ENCODE assay signal across 1 cellular context in genomic region chr2:85743304-85743978, GRCh38.
TF ChIP-seq lines count a peak whose summit lies in the region.

No MANE protein-coding gene starts in this region.

TF ChIP-seq in GM23338, 12 proteins besides CTCF, POLR2A, EP300 and RAD21 (continued from another document):
- TF ChIP-seq ZNF462 (CRISPR knock-in tag; IDR thresholded peaks at IDR 0.05) (no peak), CREB1 (CRISPR knock-in tag; IDR thresholded peaks at IDR 0.05; ENCODE audit: low read depth) (no peak), POLR2AphosphoS5 (IDR thresholded peaks at IDR 0.05; ENCODE audit: low read depth) (no peak), EZH2phosphoT487 (IDR thresholded peaks at IDR 0.05; ENCODE audit: unreplicated experiment) (no peak), REST (IDR thresholded peaks at IDR 0.05; ENCODE audit: unreplicated experiment) (no peak), ETS1 (IDR thresholded peaks at IDR 0.05) (no peak), EZH2 (IDR thresholded peaks at IDR 0.05; ENCODE audit: low read depth, unreplicated experiment) (no peak), NANOG (IDR thresholded peaks at IDR 0.05; ENCODE audit: borderline replicate concordance) (no peak), JUNB (IDR thresholded peaks at IDR 0.05; ENCODE audit: unreplicated experiment) (no peak)
